ENCODE assay signal across 9 cellular contexts in genomic region chr5:150759334-150759583, GRCh38. TPM values are rescaled to one million over a fixed set of nuclear protein-coding genes. Genes with fewer than 3 reads are reported as not detected.
DNase-seq lines count a peak whose midpoint lies in the region; ATAC-seq and TF ChIP-seq lines count a peak whose summit lies in the region.
"Had no signal": no experiment of that assay in that cellular context is flagged by ENCODE, and none has a peak within 500 bp of the region (broad histone marks: within the 10 kb centered on the region; RNA-seq: fewer than 3 reads in every experiment).

No MANE protein-coding gene starts in this region.

- DNase-seq in AG10803 (ENCODE audit: low read depth) (no peak), MG63 (no peak), endodermal cell (no peak), neural progenitor cell (ENCODE audit: low spot score) (no peak), KG1 (lab: John Stamatoyannopoulos, UW) (no peak), NCI-H2107 (lab: John Stamatoyannopoulos, UW) (no peak)
- DNase-seq in stimulated activated CD4-positive, alpha-beta T cell treated with anti-CD3 and anti-CD28 coated beads, Interleukin-2, amount 100 ng/mL, for 24 hours, result no peak

- H3K27me3 ChIP-seq in MG63 (no peaks in the 10 kb centered on the region), endodermal cell (ENCODE audit: control insufficient read depth, insufficient read depth, low read length, poor library complexity, severe bottlenecking) (no peaks in the 10 kb centered on the region), neural progenitor cell (no peaks in the 10 kb centered on the region)

- H3K9ac ChIP-seq in endodermal cell (ENCODE audit: extremely low read depth, low read length, poor library complexity, severe bottlenecking), result peak overlapping the region; percentile 63
- H3K9ac ChIP-seq in neural progenitor cell, result no peak overlapping the region

- H4K20me1 ChIP-seq in neural progenitor cell (ENCODE audit: low read depth), result no peaks in the 10 kb centered on the region

- H3K4me1 ChIP-seq in endodermal cell (ENCODE audit: control insufficient read depth, insufficient read depth, low read length) (no peaks in the 10 kb centered on the region), neural progenitor cell (no peaks in the 10 kb centered on the region)

- H3K36me3 Mint-ChIP-seq in endodermal cell (ENCODE audit: low read depth), result peaks cover 27% of the 10 kb centered on the region
- peaks cover 16% of the 10 kb centered on the region for H3K36me3 Mint-ChIP-seq in neural progenitor cell

- peak overlapping the region; percentile 83 for H3K4me2 ChIP-seq in neural progenitor cell

- peak overlapping the region; percentile 95 for H2AFZ ChIP-seq in neural progenitor cell (replicated peaks)

- TF ChIP-seq CTCF in AG10803 (conservative IDR thresholded peaks at IDR 0.05; ENCODE audit: low read length) (no peak), endodermal cell (conservative IDR thresholded peaks at IDR 0.05) (no peak), neural progenitor cell (IDR thresholded peaks at IDR 0.05) (no peak)

- H3K9me3 ChIP-seq in MG63 (no peaks in the 10 kb centered on the region), endodermal cell (ENCODE audit: control insufficient read depth, low read length) (peaks cover 11% of the 10 kb centered on the region), neural progenitor cell (ENCODE audit: low read depth) (no peaks in the 10 kb centered on the region)

- H3K9me3 Mint-ChIP-seq in endodermal cell, result peaks cover 12% of the 10 kb centered on the region
- peaks cover 6% of the 10 kb centered on the region for H3K9me3 Mint-ChIP-seq in neural progenitor cell
- H3K9me3 Mint-ChIP-seq: central memory CD8-positive, alpha-beta T cell had no signal

- peaks cover 5% of the 10 kb centered on the region for H3K27me3 Mint-ChIP-seq in endodermal cell (ENCODE audit: insufficient read depth)
- H3K27me3 Mint-ChIP-seq in neural progenitor cell (ENCODE audit: insufficient read depth, low read depth), result no peaks in the 10 kb centered on the region

- H3K79me2 ChIP-seq in neural progenitor cell (ENCODE audit: low read depth), result peaks cover 37% of the 10 kb centered on the region

- no peak for ATAC-seq in HG03457 (IDR thresholded peaks at IDR 0.05; ENCODE audit: unreplicated experiment)

- H3K4me3 Mint-ChIP-seq in endodermal cell, result no peak overlapping the region
- H3K4me3 Mint-ChIP-seq in neural progenitor cell, result no peak overlapping the region
- H3K4me3 Mint-ChIP-seq: central memory CD8-positive, alpha-beta T cell had no signal

- H3K4me1 Mint-ChIP-seq in endodermal cell (peaks cover 3% of the 10 kb centered on the region), neural progenitor cell (peaks cover 5% of the 10 kb centered on the region)

- H3K27ac Mint-ChIP-seq in endodermal cell (no peak overlapping the region), neural progenitor cell (no peak overlapping the region)

- H3F3A ChIP-seq in neural progenitor cell (ENCODE audit: low read depth), result peaks cover 10% of the 10 kb centered on the region

- peaks cover 29% of the 10 kb centered on the region for H3K36me3 ChIP-seq in MG63
- H3K36me3 ChIP-seq in endodermal cell (ENCODE audit: control insufficient read depth, insufficient read depth, low read length), result peaks cover 30% of the 10 kb centered on the region
- peaks cover 4% of the 10 kb centered on the region for H3K36me3 ChIP-seq in neural progenitor cell

- H3K4me3 ChIP-seq in AG10803 (ENCODE audit: low read length) (peak overlapping the region; percentile 86), MG63 (peak overlapping the region; percentile 83), endodermal cell (ENCODE audit: low read length) (peak overlapping the region; percentile 91), neural progenitor cell (peak overlapping the region; percentile 79)

- WGBS in endodermal cell (ENCODE audit: insufficient coverage in 1 of 2, insufficient read length in 1 of 2), 2 experiments, result 71 to 89% methylated on average over 3 to 4 of the region's 4 CpGs

- H3K27ac ChIP-seq in endodermal cell (ENCODE audit: low read depth, low read length) (peak overlapping the region; percentile 95), neural progenitor cell (peak overlapping the region; percentile 92)

RNA-seq across cellular contexts. Expression of gene DCTN4, which starts 0.4 kb away (rescaled TPM):
- 60.8 and 73.5 TPM in 2 replicates for total RNA-seq in MG63 (2014; rRNA removed; shearing (Covaris generic); ENCODE audit: low replicate concordance)
- total RNA-seq in endodermal cell, result 10 to 100 TPM; 51.5 to 64.3 TPM
- polyA plus RNA-seq in endodermal cell (2013, experiment 1 of 2), result 67.7 TPM
- polyA plus RNA-seq in endodermal cell (2013, experiment 2 of 2), result 58.3 TPM
- total RNA-seq in neural progenitor cell (ENCODE audit: low replicate concordance), result 50.0 and 65.8 TPM in 2 replicates

RNA-seq across cellular contexts. Expression of gene SMIM3, which starts 19.3 kb away (rescaled TPM):
- total RNA-seq in MG63 (2014; rRNA removed; shearing (Covaris generic); ENCODE audit: low replicate concordance), result 85.3 and 98.3 TPM in 2 replicates
- 1 to 10 TPM; 6.3 to 9.0 TPM for total RNA-seq in endodermal cell
- polyA plus RNA-seq in endodermal cell (2013, experiment 1 of 2), result 9.3 TPM
- polyA plus RNA-seq in endodermal cell (2013, experiment 2 of 2), result 6.3 TPM
- total RNA-seq in neural progenitor cell (ENCODE audit: low replicate concordance), result 18.4 and 24.6 TPM in 2 replicates

RNA-seq across cellular contexts. Expression of gene RBM22, which starts 58.4 kb away (rescaled TPM):
- 47.5 and 62.2 TPM in 2 replicates for total RNA-seq in MG63 (2014; rRNA removed; shearing (Covaris generic); ENCODE audit: low replicate concordance)
- total RNA-seq in endodermal cell (10 to 100 TPM; 42.7 to 44.3 TPM), neural progenitor cell (ENCODE audit: low replicate concordance) (46.1 and 52.4 TPM in 2 replicates)
- polyA plus RNA-seq in endodermal cell (2013, experiment 1 of 2), result 66.3 TPM
- polyA plus RNA-seq in endodermal cell (2013, experiment 2 of 2), result 58.8 TPM
